In genomic region chr2:134458454-134458853, GRCh38 we compare ENCODE assay signal across 1 cellular context.
TF ChIP-seq lines count a peak whose summit lies in the region.

No MANE protein-coding gene starts in this region.

TF ChIP-seq in HepG2, 621 proteins besides CTCF, POLR2A, EP300 and RAD21:
- no peak for TF ChIP-seq PAXIP1 (CRISPR knock-in tag; conservative IDR thresholded peaks at IDR 0.05)
- TF ChIP-seq ARID5B (CRISPR knock-in tag; IDR thresholded peaks at IDR 0.05), result no peak
- TF ChIP-seq CHCHD3 (CRISPR knock-in tag; IDR thresholded peaks at IDR 0.05), result no peak
- TF ChIP-seq ARNT2 (CRISPR knock-in tag; IDR thresholded peaks at IDR 0.05; ENCODE audit: low read depth), result 0 out of 2 replicates have a peak, but pooled peaks have one; percentile 5
- TF ChIP-seq ARID3A (IDR thresholded peaks at IDR 0.05; ENCODE audit: low read depth, low read length), result no peak
- TF ChIP-seq ZHX1 (CRISPR knock-in tag; IDR thresholded peaks at IDR 0.05; ENCODE audit: low read depth), result no peak
- TF ChIP-seq ZNF33B (CRISPR knock-in tag; IDR thresholded peaks at IDR 0.05), result no peak
